ENCODE assay signal across 6 cellular contexts in genomic region chr9:136061916-136062315, GRCh38. TPM values are rescaled to one million over a fixed set of nuclear protein-coding genes. Genes with fewer than 3 reads are reported as not detected.
DNase-seq lines count a peak whose midpoint lies in the region; FAIRE-seq and TF ChIP-seq lines count a peak whose summit lies in the region.
"Not testable (repeated sequence)": the region's sequence is repeated elsewhere in the genome, so short reads cannot be mapped to it uniquely, and the experiment has no call there.

No MANE protein-coding gene starts in this region.

- H3K27me3 ChIP-seq in Caco-2 (replicated peaks; ENCODE audit: control insufficient read depth, insufficient read depth, low read length); mammary epithelial cell (ENCODE audit: insufficient read depth, low read length); keratinocyte (ENCODE audit: control insufficient read depth, extremely low read depth, insufficient read depth, low read length); stomach smooth muscle (ENCODE audit: control insufficient read depth in 1 of 2, insufficient read depth in 2 of 2, low read length in 2 of 2): not testable (repeated sequence)

- POLR2A ChIA-PET in Caco-2 (lab: Charles Lee); activated CD4-positive, alpha-beta memory T cell treated with anti-CD3 and anti-CD28 coated beads for 36 hours (lab: Charles Lee): not testable (repeated sequence)

- H4K20me1 ChIP-seq in mammary epithelial cell (ENCODE audit: insufficient read depth, low read length): not testable (repeated sequence)
- peaks cover 15% of the 10 kb centered on the region for H4K20me1 ChIP-seq in keratinocyte (ENCODE audit: control insufficient read depth, extremely low read depth, insufficient read depth, low read length)

- dilution Hi-C loops in mammary epithelial cell (cut with HindIII; ENCODE audit: low sequenced_read_pairs); keratinocyte (cut with MboI; ENCODE audit: extremely low pct_ligation_motif_present, low sequenced_read_pairs): not testable (repeated sequence)

- H3K27me3 Mint-ChIP-seq in Caco-2 (ENCODE audit: insufficient read depth, unreplicated experiment); activated CD4-positive, alpha-beta memory T cell treated with anti-CD3 and anti-CD28 coated beads for 36 hours: not testable (repeated sequence)

- TF ChIP-seq CTCF in Caco-2 (IDR thresholded peaks at IDR 0.05; ENCODE audit: insufficient read depth in 1 of 2, low read depth in 1 of 2, low read length in 1 of 2, severe bottlenecking in 1 of 2, unreplicated experiment in 1 of 2); mammary epithelial cell (conservative IDR thresholded peaks at IDR 0.05 in 1 of 2, IDR thresholded peaks at IDR 0.05 in 1 of 2; ENCODE audit: extremely low read depth in 1 of 2, insufficient read depth in 1 of 2, low read depth in 1 of 2, low read length in 2 of 2); coronary artery (IDR thresholded peaks at IDR 0.05); keratinocyte (optimal IDR thresholded peaks at IDR 0.05 in 1 of 3, IDR thresholded peaks at IDR 0.05 in 1 of 3, conservative IDR thresholded peaks at IDR 0.05 in 1 of 3; ENCODE audit: extremely low read depth in 1 of 3, insufficient read depth in 2 of 3, low read length in 3 of 3): not testable (repeated sequence)

- not testable (repeated sequence) for BruUV-seq in Caco-2 (replicated peaks; lab: Mats Ljungman, UMichigan); mammary epithelial cell (replicated peaks; lab: Mats Ljungman, UMichigan)

- not testable (repeated sequence) for H3K4me1 ChIP-seq in Caco-2; mammary epithelial cell (ENCODE audit: insufficient read depth, low read length); keratinocyte (ENCODE audit: control insufficient read depth, extremely low read depth, insufficient read depth, low read length)
- peaks cover 64% of the 10 kb centered on the region for H3K4me1 ChIP-seq in stomach smooth muscle (ENCODE audit: control insufficient read depth, insufficient read depth, low read length)

- WGBS in mammary epithelial cell (ENCODE audit: low coverage, missing lambda C conversion rate): 95% methylated on average over 5 of the region's 8 CpGs

- H3K9me3 ChIP-seq in Caco-2; mammary epithelial cell (replicated peaks; ENCODE audit: insufficient read depth, low read length); keratinocyte (ENCODE audit: control insufficient read depth, low read depth, low read length); stomach smooth muscle (ENCODE audit: control insufficient read depth in 2 of 2, low read length in 2 of 2): not testable (repeated sequence)

- H3K9ac ChIP-seq in mammary epithelial cell (ENCODE audit: insufficient read depth, low read length); keratinocyte (ENCODE audit: control insufficient read depth, extremely low read depth, insufficient read depth, low read length); stomach smooth muscle (ENCODE audit: low read length in 2 of 2): not testable (repeated sequence)

- not testable (repeated sequence) for H3K4me3 Mint-ChIP-seq in Caco-2 (ENCODE audit: unreplicated experiment); activated CD4-positive, alpha-beta memory T cell treated with anti-CD3 and anti-CD28 coated beads for 36 hours

- not testable (repeated sequence) for H3K4me1 Mint-ChIP-seq in Caco-2 (ENCODE audit: low read depth, unreplicated experiment); activated CD4-positive, alpha-beta memory T cell treated with anti-CD3 and anti-CD28 coated beads for 36 hours (ENCODE audit: low read depth)

- H3K36me3 ChIP-seq in Caco-2 (ENCODE audit: control insufficient read depth, insufficient read depth, low read length); mammary epithelial cell (ENCODE audit: insufficient read depth, low read length); keratinocyte (ENCODE audit: control insufficient read depth in 2 of 2, extremely low read depth in 1 of 2, insufficient read depth in 2 of 2, low read length in 2 of 2); stomach smooth muscle (ENCODE audit: control insufficient read depth in 2 of 2, insufficient read depth in 2 of 2, low read length in 2 of 2): not testable (repeated sequence)

- not testable (repeated sequence) for H3K27ac ChIP-seq in mammary epithelial cell (ENCODE audit: insufficient read depth, low read depth, low read length); coronary artery; keratinocyte (ENCODE audit: control insufficient read depth, insufficient read depth, low read length)
- H3K27ac ChIP-seq in stomach smooth muscle (ENCODE audit: low read length): peak overlapping the region; percentile 18

- DNase-seq in Caco-2; keratinocyte (ENCODE audit: low read depth, low spot score): not testable (repeated sequence)
- DNase-seq in activated CD4-positive, alpha-beta memory T cell treated with anti-CD3 and anti-CD28 coated beads for 36 hours: peak; percentile 1
- DNase-seq in mammary epithelial cell (peak; percentile 58), coronary artery (ENCODE audit: low spot score) (peak; percentile 19)

- H3K4me2 ChIP-seq in mammary epithelial cell (ENCODE audit: insufficient read depth, low read depth, low read length) (peak overlapping the region; percentile 29), keratinocyte (ENCODE audit: control insufficient read depth, extremely low read depth, insufficient read depth, low read depth, low read length) (peak overlapping the region; percentile 3)

- in situ Hi-C loops in mammary epithelial cell (cut with MboI; ENCODE audit: low sequenced_read_pairs in 2 of 2): not testable (repeated sequence)

- not testable (repeated sequence) for H3K4me3 ChIP-seq in Caco-2 (ENCODE audit: low read depth, low read length); mammary epithelial cell (replicated peaks in 1 of 3; ENCODE audit: insufficient read depth in 1 of 3, low read depth in 2 of 3, low read length in 3 of 3); coronary artery; keratinocyte (ENCODE audit: control insufficient read depth in 2 of 3, extremely low read depth in 1 of 3, insufficient read depth in 2 of 3, low read depth in 1 of 3, low read length in 3 of 3); stomach smooth muscle (ENCODE audit: low read length in 2 of 2)

- not testable (repeated sequence) for H3K9me3 Mint-ChIP-seq in Caco-2 (ENCODE audit: unreplicated experiment); activated CD4-positive, alpha-beta memory T cell treated with anti-CD3 and anti-CD28 coated beads for 36 hours

- peak overlapping the region; percentile 32 for H3K27ac Mint-ChIP-seq in Caco-2 (ENCODE audit: unreplicated experiment)
- not testable (repeated sequence) for H3K27ac Mint-ChIP-seq in activated CD4-positive, alpha-beta memory T cell treated with anti-CD3 and anti-CD28 coated beads for 36 hours

- H3K9me1 ChIP-seq in keratinocyte (ENCODE audit: control insufficient read depth, extremely low read depth, insufficient read depth, low read length): not testable (repeated sequence)

- H2AFZ ChIP-seq in mammary epithelial cell (ENCODE audit: low read depth, low read length); keratinocyte (ENCODE audit: control insufficient read depth, low read length): not testable (repeated sequence)

- intact Hi-C loops in Caco-2 (cut with micrococcal nuclease; ENCODE audit: unreplicated experiment); activated CD4-positive, alpha-beta memory T cell treated with anti-CD3 and anti-CD28 coated beads for 36 hours (cut with micrococcal nuclease); mammary epithelial cell (cut with micrococcal nuclease): not testable (repeated sequence)

- not testable (repeated sequence) for FAIRE-seq in keratinocyte (lab: Jason Lieb, UNC)

- H3K79me2 ChIP-seq in mammary epithelial cell (ENCODE audit: insufficient read depth, low read length) (peaks cover 98% of the 10 kb centered on the region), keratinocyte (ENCODE audit: control insufficient read depth, insufficient read depth, low read length) (peaks cover 67% of the 10 kb centered on the region)

- CTCF ChIA-PET in Caco-2 (lab: Charles Lee); activated CD4-positive, alpha-beta memory T cell treated with anti-CD3 and anti-CD28 coated beads for 36 hours (lab: Charles Lee); mammary epithelial cell (lab: Charles Lee; ENCODE audit: low non-redundant PET): not testable (repeated sequence)

- peaks cover 17% of the 10 kb centered on the region for H3K36me3 Mint-ChIP-seq in Caco-2 (ENCODE audit: insufficient read depth, unreplicated experiment)
- H3K36me3 Mint-ChIP-seq in activated CD4-positive, alpha-beta memory T cell treated with anti-CD3 and anti-CD28 coated beads for 36 hours: not testable (repeated sequence)

RNA-seq across cellular contexts. Expression of gene NACC2, which starts 33.2 kb away (rescaled TPM):
- total RNA-seq in Caco-2 (2022): 20.3 and 22.0 TPM in 2 replicates
- 1 to 10 TPM; 8.1 to 8.5 TPM for total RNA-seq in activated CD4-positive, alpha-beta memory T cell treated with anti-CD3 and anti-CD28 coated beads for 36 hours
- total RNA-seq in mammary epithelial cell: 10 to 100 TPM; 14.1 to 27.3 TPM
- polyA plus RNA-seq in mammary epithelial cell: 6.7 TPM
- 13.1 TPM for polyA minus RNA-seq in mammary epithelial cell
- polyA plus RNA-seq in keratinocyte: 4.6 to 7.4 TPM (median 6.6 TPM) in 3 replicates
- 2.4 TPM for polyA plus RNA-seq in keratinocyte (2011; ENCODE audit: low read depth)
- polyA plus RNA-seq in keratinocyte (2011; cell fraction: cytosol; rRNA removed): 3.9 and 7.6 TPM in 2 replicates
- 16.1 and 18.5 TPM in 2 replicates for polyA plus RNA-seq in keratinocyte (2011; cell fraction: nucleus; rRNA removed)
- 3.7 and 10.0 TPM in 2 replicates for polyA plus RNA-seq in keratinocyte (2012; ENCODE audit: low replicate concordance)
- polyA minus RNA-seq in keratinocyte: 10.5 to 18.5 TPM (median 14.2 TPM) in 3 replicates
- 28.0 TPM for polyA minus RNA-seq in keratinocyte (2011; cell fraction: cytosol; rRNA and poly(A)+ RNA removed)
- polyA minus RNA-seq in keratinocyte (2011; cell fraction: nucleus; rRNA and poly(A)+ RNA removed): 20.9 and 22.5 TPM in 2 replicates

RNA-seq across cellular contexts. Expression of gene TMEM250, which starts 56.8 kb away (rescaled TPM):
- total RNA-seq in Caco-2 (2022) (35.6 and 38.2 TPM in 2 replicates), mammary epithelial cell (10 to 100 TPM; 33.8 to 49.8 TPM)
- 10 to 100 TPM; 28.0 to 28.4 TPM for total RNA-seq in activated CD4-positive, alpha-beta memory T cell treated with anti-CD3 and anti-CD28 coated beads for 36 hours
- polyA plus RNA-seq in mammary epithelial cell (27.9 TPM), keratinocyte (9.9 to 19.2 TPM (median 14.3 TPM) in 3 replicates)
- polyA minus RNA-seq in mammary epithelial cell (25.5 TPM), keratinocyte (10.9 to 20.6 TPM (median 12.1 TPM) in 3 replicates)
- polyA plus RNA-seq in keratinocyte (2011; ENCODE audit: low read depth): 6.3 TPM
- 7.3 and 16.1 TPM in 2 replicates for polyA plus RNA-seq in keratinocyte (2011; cell fraction: cytosol; rRNA removed)
- polyA plus RNA-seq in keratinocyte (2011; cell fraction: nucleus; rRNA removed): 11.8 and 16.3 TPM in 2 replicates
- polyA plus RNA-seq in keratinocyte (2012; ENCODE audit: low replicate concordance): 15.1 and 29.8 TPM in 2 replicates
- 46.0 TPM for polyA minus RNA-seq in keratinocyte (2011; cell fraction: cytosol; rRNA and poly(A)+ RNA removed)
- 12.1 and 13.0 TPM in 2 replicates for polyA minus RNA-seq in keratinocyte (2011; cell fraction: nucleus; rRNA and poly(A)+ RNA removed)
